Comparison of ENCODE assay signal across 19 cellular contexts in the genomic region with DNA sequence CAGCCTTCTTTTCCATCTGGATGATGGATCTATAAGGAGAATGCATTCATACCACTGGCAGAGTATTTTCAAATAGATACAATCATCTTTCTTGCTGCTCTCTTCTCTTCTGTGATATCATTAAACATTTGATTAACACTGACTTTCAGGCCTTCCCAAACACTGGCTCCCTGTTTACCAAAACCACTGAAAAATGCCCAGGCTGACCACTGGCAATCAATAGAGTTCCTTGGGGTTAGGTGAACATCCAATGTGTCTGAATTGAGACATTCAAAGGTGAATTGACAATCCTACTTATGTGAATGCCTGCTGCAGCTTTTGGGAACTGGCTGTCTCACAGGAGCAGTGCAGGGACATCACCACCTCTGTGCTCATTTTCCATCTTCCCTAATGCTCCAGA.
"Had no signal": no experiment of that assay in that cellular context is flagged by ENCODE, and none has a peak within 500 bp of the region (broad histone marks: within the 10 kb centered on the region; RNA-seq: fewer than 3 reads in every experiment).

No MANE protein-coding gene starts in this region.

- DNase-seq: dermis blood vessel endothelial cell; effector CD4-positive, alpha-beta T cell; foreskin melanocyte; heart left ventricle; hippocampal formation; kidney glomerular epithelial cell; left ventricle myocardium inferior; mesenchymal stem cell; midbrain; ovary; small intestine; stimulated activated CD4-positive, alpha-beta T cell treated with anti-CD3 and anti-CD28 coated beads, Interleukin-12 subunit alpha, Interleukin-12 subunit beta, amount 100 ng/mL, for 4 hours; stimulated activated naive CD4-positive, alpha-beta T cell treated with Interleukin-2 at 50 U/mL for 16 hours; thyroid gland had no signal

- H3K4me3 ChIP-seq: heart left ventricle, left ventricle myocardium inferior, lung, ovary, right atrium auricular region, suprapubic skin, thyroid gland had no signal

- H3K36me3 ChIP-seq: heart left ventricle, left ventricle myocardium inferior, ovary, right atrium auricular region, suprapubic skin, thyroid gland had no signal

- FAIRE-seq: small intestine, urothelium cell line had no signal

- ATAC-seq: heart left ventricle; natural killer cell treated with Interleukin-12 subunit alpha and Interleukin-12 subunit beta and Interleukin-15 and Interleukin-18, amount 100 ng/mL, for 72 hours had no signal

- H3K9me3 ChIP-seq: ovary, suprapubic skin, thyroid gland had no signal

- H3K4me1 ChIP-seq: heart left ventricle, left ventricle myocardium inferior, right atrium auricular region, suprapubic skin, thyroid gland had no signal

- H3K27me3 ChIP-seq: heart left ventricle, ovary, right atrium auricular region, suprapubic skin, thyroid gland had no signal

- H3K27ac ChIP-seq: heart left ventricle, left ventricle myocardium inferior, ovary, right atrium auricular region, suprapubic skin, thyroid gland had no signal
